2 cellular contexts compared by ENCODE assay signal in the genomic region with DNA sequence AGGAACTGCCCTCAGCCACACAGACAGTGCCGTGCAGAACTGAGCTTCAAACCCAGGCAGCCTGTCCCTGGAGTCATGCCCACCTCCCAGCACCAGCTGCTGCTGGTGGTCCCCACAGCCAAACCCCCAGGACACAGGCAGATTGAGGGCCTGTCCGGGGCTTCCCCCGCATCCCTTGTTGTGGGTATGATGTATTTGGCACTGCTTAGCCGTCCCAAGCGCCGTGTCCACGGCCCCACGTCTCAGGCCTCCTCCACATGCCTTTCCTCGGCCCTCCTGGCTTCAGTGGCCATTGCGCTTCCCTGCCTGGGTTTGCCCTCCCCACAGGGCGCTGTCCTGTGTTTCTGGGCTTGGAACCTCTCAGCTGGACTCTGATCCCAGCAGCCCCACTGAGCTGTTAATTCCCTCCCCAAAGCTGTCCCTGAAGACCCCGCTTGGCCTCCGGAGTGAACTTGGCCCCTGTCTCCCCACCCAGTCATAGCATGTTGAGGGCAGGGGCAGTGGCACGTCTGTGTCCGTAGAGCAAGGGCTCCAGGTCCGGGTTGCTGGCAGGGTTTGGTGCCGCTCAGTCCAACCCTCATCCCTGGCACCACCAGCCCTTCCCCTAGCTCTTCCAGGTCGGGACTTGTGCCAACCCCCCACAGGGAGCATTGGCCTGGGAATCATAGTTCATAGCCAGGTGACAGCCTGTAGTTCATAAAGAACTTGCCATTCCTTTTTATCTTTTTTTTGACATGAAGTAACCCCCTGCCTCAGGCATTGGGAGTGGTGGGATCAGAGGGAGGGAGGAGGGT.
TF ChIP-seq lines count a peak whose summit lies in the region.

No MANE protein-coding gene starts in this region.

TF ChIP-seq in liver, 16 proteins besides CTCF, POLR2A, EP300 and RAD21:
- TF ChIP-seq SP1 (IDR thresholded peaks at IDR 0.05) (peak; percentile 97), EGR1 (IDR thresholded peaks at IDR 0.05; ENCODE audit: low read depth in 2 of 2) (peak in 1 of 2 donors; percentile 65), FOXA2 (IDR thresholded peaks at IDR 0.05) (peak; percentile 23), RXRA (IDR thresholded peaks at IDR 0.05) (peak; percentile 100), FOXA1 (IDR thresholded peaks at IDR 0.05) (no peak), HNF4G (IDR thresholded peaks at IDR 0.05) (peak; percentile 75), YY1 (IDR thresholded peaks at IDR 0.05) (peak; percentile 71), ZBTB33 (IDR thresholded peaks at IDR 0.05) (no peak), MAX (IDR thresholded peaks at IDR 0.05) (no peak), HNF4A (conservative IDR thresholded peaks at IDR 0.05) (peak; percentile 86 to 92), GABPA (IDR thresholded peaks at IDR 0.05 in 1 of 2, conservative IDR thresholded peaks at IDR 0.05 in 1 of 2) (no peak), TAF1 (conservative IDR thresholded peaks at IDR 0.05) (no peak), NR2F2 (IDR thresholded peaks at IDR 0.05) (peak; percentile 25), JUND (IDR thresholded peaks at IDR 0.05) (peak in 1 of 2 donors; percentile 53)
- TF ChIP-seq, protein P1, sequence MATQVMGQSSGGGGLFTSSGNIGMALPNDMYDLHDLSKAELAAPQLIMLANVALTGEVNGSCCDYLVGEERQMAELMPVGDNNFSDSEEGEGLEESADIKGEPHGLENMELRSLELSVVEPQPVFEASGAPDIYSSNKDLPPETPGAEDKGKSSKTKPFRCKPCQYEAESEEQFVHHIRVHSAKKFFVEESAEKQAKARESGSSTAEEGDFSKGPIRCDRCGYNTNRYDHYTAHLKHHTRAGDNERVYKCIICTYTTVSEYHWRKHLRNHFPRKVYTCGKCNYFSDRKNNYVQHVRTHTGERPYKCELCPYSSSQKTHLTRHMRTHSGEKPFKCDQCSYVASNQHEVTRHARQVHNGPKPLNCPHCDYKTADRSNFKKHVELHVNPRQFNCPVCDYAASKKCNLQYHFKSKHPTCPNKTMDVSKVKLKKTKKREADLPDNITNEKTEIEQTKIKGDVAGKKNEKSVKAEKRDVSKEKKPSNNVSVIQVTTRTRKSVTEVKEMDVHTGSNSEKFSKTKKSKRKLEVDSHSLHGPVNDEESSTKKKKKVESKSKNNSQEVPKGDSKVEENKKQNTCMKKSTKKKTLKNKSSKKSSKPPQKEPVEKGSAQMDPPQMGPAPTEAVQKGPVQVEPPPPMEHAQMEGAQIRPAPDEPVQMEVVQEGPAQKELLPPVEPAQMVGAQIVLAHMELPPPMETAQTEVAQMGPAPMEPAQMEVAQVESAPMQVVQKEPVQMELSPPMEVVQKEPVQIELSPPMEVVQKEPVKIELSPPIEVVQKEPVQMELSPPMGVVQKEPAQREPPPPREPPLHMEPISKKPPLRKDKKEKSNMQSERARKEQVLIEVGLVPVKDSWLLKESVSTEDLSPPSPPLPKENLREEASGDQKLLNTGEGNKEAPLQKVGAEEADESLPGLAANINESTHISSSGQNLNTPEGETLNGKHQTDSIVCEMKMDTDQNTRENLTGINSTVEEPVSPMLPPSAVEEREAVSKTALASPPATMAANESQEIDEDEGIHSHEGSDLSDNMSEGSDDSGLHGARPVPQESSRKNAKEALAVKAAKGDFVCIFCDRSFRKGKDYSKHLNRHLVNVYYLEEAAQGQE (IDR thresholded peaks at IDR 0.05) = peak; percentile 48
TF ChIP-seq in liver: peak in this region for 10.

TF ChIP-seq in HepG2, 621 proteins besides CTCF, POLR2A, EP300 and RAD21:
- TF ChIP-seq AHR (CRISPR knock-in tag; IDR thresholded peaks at IDR 0.05) (no peak), BORCS8-MEF2B (CRISPR knock-in tag; IDR thresholded peaks at IDR 0.05) (no peak), TCF7L2 (IDR thresholded peaks at IDR 0.05; ENCODE audit: low read depth, low read length) (no peak), KAT7 (CRISPR knock-in tag; IDR thresholded peaks at IDR 0.05; ENCODE audit: borderline replicate concordance) (no peak), NFKBIZ (CRISPR knock-in tag; IDR thresholded peaks at IDR 0.05) (no peak), ZBTB20 (CRISPR knock-in tag; IDR thresholded peaks at IDR 0.05; ENCODE audit: borderline replicate concordance, low read depth) (no peak), POLR2AphosphoS2 (IDR thresholded peaks at IDR 0.05; ENCODE audit: low read depth, low read length) (no peak), SPEN (CRISPR knock-in tag; IDR thresholded peaks at IDR 0.05; ENCODE audit: low read depth) (no peak), TEF (CRISPR knock-in tag; IDR thresholded peaks at IDR 0.05) (no peak), ZNF17 (CRISPR knock-in tag; IDR thresholded peaks at IDR 0.05) (no peak)
- TF ChIP-seq, protein P2, sequence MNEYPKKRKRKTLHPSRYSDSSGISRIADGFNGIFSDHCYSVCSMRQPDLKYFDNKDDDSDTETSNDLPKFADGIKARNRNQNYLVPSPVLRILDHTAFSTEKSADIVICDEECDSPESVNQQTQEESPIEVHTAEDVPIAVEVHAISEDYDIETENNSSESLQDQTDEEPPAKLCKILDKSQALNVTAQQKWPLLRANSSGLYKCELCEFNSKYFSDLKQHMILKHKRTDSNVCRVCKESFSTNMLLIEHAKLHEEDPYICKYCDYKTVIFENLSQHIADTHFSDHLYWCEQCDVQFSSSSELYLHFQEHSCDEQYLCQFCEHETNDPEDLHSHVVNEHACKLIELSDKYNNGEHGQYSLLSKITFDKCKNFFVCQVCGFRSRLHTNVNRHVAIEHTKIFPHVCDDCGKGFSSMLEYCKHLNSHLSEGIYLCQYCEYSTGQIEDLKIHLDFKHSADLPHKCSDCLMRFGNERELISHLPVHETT (CRISPR knock-in tag; conservative IDR thresholded peaks at IDR 0.05) = no peak
- TF ChIP-seq, protein P3, sequence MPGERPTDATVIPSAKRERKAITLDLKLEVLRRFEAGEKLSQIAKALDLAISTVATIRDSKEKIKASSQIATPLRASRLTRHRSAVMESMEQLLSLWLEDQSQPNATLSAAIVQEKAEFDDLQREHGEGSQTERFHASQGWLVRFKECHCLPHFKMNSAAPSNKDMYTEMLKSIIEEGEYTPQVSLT (CRISPR knock-in tag; IDR thresholded peaks at IDR 0.05; ENCODE audit: borderline replicate concordance, low read depth) = no peak
